Comparison of ENCODE assay signal across 25 cellular contexts in the genomic region with DNA sequence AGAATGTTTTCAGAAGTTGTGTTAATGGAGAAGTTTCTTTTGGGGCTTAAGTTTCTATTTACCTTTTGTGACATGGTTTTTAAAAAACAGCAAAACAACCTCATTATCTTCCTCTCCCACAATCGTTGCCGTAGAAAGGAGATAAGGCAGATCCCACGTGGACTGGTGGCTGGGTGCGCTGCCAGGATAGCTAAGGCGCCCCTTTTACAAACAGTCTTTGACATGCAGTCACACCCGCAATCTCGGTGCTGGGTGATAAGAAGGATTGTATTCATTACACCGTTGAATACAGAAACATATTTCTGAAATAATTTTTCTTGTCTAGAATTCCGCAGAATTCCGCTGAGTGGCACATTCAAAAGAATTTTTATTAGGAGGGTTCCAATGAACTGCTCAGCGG.
DNase-seq lines count a peak whose midpoint lies in the region; ATAC-seq and TF ChIP-seq lines count a peak whose summit lies in the region.
"Had no signal": no experiment of that assay in that cellular context is flagged by ENCODE, and none has a peak within 500 bp of the region (broad histone marks: within the 10 kb centered on the region; RNA-seq: fewer than 3 reads in every experiment).

No MANE protein-coding gene starts in this region.

- H3K9me3 Mint-ChIP-seq in HFFc6 = no peaks in the 10 kb centered on the region
- peaks cover 10% of the 10 kb centered on the region for H3K9me3 Mint-ChIP-seq in chondrocyte (ENCODE audit: low read depth)
- peaks cover 6% of the 10 kb centered on the region for H3K9me3 Mint-ChIP-seq in progenitor cell of endocrine pancreas (ENCODE audit: low read depth)

- peaks cover 27% of the 10 kb centered on the region for H3K4me1 Mint-ChIP-seq in HFFc6 (ENCODE audit: low read depth)
- H3K4me1 Mint-ChIP-seq in chondrocyte (ENCODE audit: low read depth) = peaks cover 32% of the 10 kb centered on the region
- peaks cover 25% of the 10 kb centered on the region for H3K4me1 Mint-ChIP-seq in progenitor cell of endocrine pancreas (ENCODE audit: low read depth)
- H3K4me1 Mint-ChIP-seq: CD4-positive, alpha-beta memory T cell had no signal

- H3K36me3 Mint-ChIP-seq in HFFc6 (ENCODE audit: low read depth) (no peaks in the 10 kb centered on the region; the same call in 1 of the 2 replicates), chondrocyte (ENCODE audit: low read depth) (peaks cover 5% of the 10 kb centered on the region), progenitor cell of endocrine pancreas (ENCODE audit: insufficient read depth) (no peaks in the 10 kb centered on the region)
- H3K36me3 Mint-ChIP-seq: CD4-positive, alpha-beta memory T cell had no signal

- DNase-seq in HFFc6 (no peak), chondrocyte (ENCODE audit: low spot score) (no peak), progenitor cell of endocrine pancreas (ENCODE audit: low spot score, unreplicated experiment) (no peak), left ventricle myocardium superior (no peak), NCI-H187 treated with DMSO at 0.1 percent for 48 hours (lab: John Stamatoyannopoulos, UW) (no peak)
- DNase-seq: C1 segment of cervical spinal cord; CD4-positive, alpha-beta memory T cell; COR-L47; DMS53; HCEC 1CT; Karpas-422; NCI-H1092; NCI-H1417 treated with DMSO at 0.1 percent for 48 hours; NCI-H1694 treated with DMSO at 0.1 percent for 48 hours; NCI-H2081 treated with DMSO at 0.1 percent for 48 hours; NCI-H2171; NCI-H345; NCI-H510A treated with DMSO at 0.1 percent for 48 hours; NCI-H748 treated with DMSO at 0.1 percent for 48 hours; PC-3; SJCRH30 had no signal

- H3K27ac Mint-ChIP-seq in HFFc6 = peak overlapping the region; percentile 92
- H3K27ac Mint-ChIP-seq in chondrocyte (ENCODE audit: unreplicated experiment) = peak overlapping the region; percentile 90
- no peak overlapping the region for H3K27ac Mint-ChIP-seq in progenitor cell of endocrine pancreas
- H3K27ac Mint-ChIP-seq: CD4-positive, alpha-beta memory T cell had no signal

- TF ChIP-seq CTCF in HFFc6 (IDR thresholded peaks at IDR 0.05) = no peak
- TF ChIP-seq CTCF in chondrocyte (IDR thresholded peaks at IDR 0.05) = no peak
- TF ChIP-seq CTCF in progenitor cell of endocrine pancreas (IDR thresholded peaks at IDR 0.05; ENCODE audit: unreplicated experiment) = no peak

- H3K27me3 Mint-ChIP-seq in HFFc6 (ENCODE audit: insufficient read depth) = no peaks in the 10 kb centered on the region
- no peaks in the 10 kb centered on the region for H3K27me3 Mint-ChIP-seq in chondrocyte (ENCODE audit: low read depth)
- peaks cover 66% of the 10 kb centered on the region for H3K27me3 Mint-ChIP-seq in progenitor cell of endocrine pancreas

- H3K4me3 Mint-ChIP-seq in HFFc6 = no peak overlapping the region
- H3K4me3 Mint-ChIP-seq in chondrocyte (ENCODE audit: unreplicated experiment) = no peak overlapping the region
- peak overlapping the region; percentile 8 for H3K4me3 Mint-ChIP-seq in progenitor cell of endocrine pancreas (ENCODE audit: low read depth)
- H3K4me3 Mint-ChIP-seq: CD4-positive, alpha-beta memory T cell had no signal

- no peak for ATAC-seq in left ventricle myocardium superior
- ATAC-seq in HG03280 (IDR thresholded peaks at IDR 0.05; ENCODE audit: unreplicated experiment) = no peak
- ATAC-seq in HG03457 (IDR thresholded peaks at IDR 0.05; ENCODE audit: unreplicated experiment) = no peak
- ATAC-seq: A549, PC-3, Right ventricle myocardium inferior had no signal

- intact Hi-C loops in left ventricle myocardium superior (cut with micrococcal nuclease) = no loop called here
